14 cellular contexts compared by ENCODE assay signal in the genomic region with DNA sequence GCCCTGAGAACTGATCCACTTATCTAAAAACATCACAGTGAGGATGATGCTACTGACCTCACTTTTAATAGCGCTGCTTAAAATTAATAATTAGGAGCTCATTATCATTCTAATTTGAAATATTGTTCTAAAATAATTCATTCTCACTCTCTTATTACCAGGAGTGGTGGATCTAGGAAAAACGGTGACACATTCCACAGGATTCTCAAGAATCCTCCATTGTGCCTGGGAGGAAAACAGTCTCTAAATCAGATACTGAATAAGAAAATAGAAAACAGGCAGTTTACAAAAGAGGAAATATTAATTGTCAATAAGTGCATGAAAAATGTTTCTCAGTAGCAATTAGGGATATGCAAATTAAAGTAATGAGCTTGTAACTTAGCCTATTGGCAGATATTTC.
"Had no signal": no experiment of that assay in that cellular context is flagged by ENCODE, and none has a peak within 500 bp of the region (broad histone marks: within the 10 kb centered on the region; RNA-seq: fewer than 3 reads in every experiment).

No MANE protein-coding gene starts in this region.

- H3K27ac ChIP-seq: adrenal gland, vagina had no signal

- H3K36me3 Mint-ChIP-seq: natural killer cell treated with Interleukin-12 subunit alpha and Interleukin-12 subunit beta and Interleukin-15 and Interleukin-18, amount 100 ng/mL, for 72 hours had no signal

- DNase-seq: activated B cell treated with CpG ODN at 0.5 μM for 24 hours; activated CD4-positive, alpha-beta T cell treated with anti-CD3 and anti-CD28 coated beads, Interleukin-2, amount 10 ng/mL, durations not matched to agents 7 days and 5 days; activated naive CD4-positive, alpha-beta T cell treated with anti-CD3 and anti-CD28 coated beads, Interleukin-2, amount 50 U/mL, for 16 hours; activated T-cell treated with anti-CD3 and anti-CD28 coated beads, Interleukin-2, amount 50 U/mL, for 1 hour; adrenal gland; dermis blood vessel endothelial cell; left colon; mucosa of descending colon; occipital lobe; stimulated activated CD4-positive, alpha-beta T cell treated with anti-CD3 and anti-CD28 coated beads, Interleukin-15, amount 100 ng/mL, for 24 hours; stimulated activated CD4-positive, alpha-beta T cell treated with anti-CD3 and anti-CD28 coated beads, Interleukin-4, amount 100 ng/mL, for 24 hours; T-helper 1 cell had no signal

- H3K9me3 ChIP-seq: adrenal gland, mucosa of descending colon, vagina had no signal

- H3K4me1 Mint-ChIP-seq: activated B cell treated with CpG ODN at 0.5 μM for 24 hours; activated CD4-positive, alpha-beta T cell treated with anti-CD3 and anti-CD28 coated beads, Interleukin-2, amount 10 ng/mL, durations not matched to agents 7 days and 5 days had no signal

- H3K27me3 Mint-ChIP-seq: activated B cell treated with CpG ODN at 0.5 μM for 24 hours; activated CD4-positive, alpha-beta T cell treated with anti-CD3 and anti-CD28 coated beads, Interleukin-2, amount 10 ng/mL, durations not matched to agents 7 days and 5 days; natural killer cell treated with Interleukin-12 subunit alpha and Interleukin-12 subunit beta and Interleukin-15 and Interleukin-18, amount 100 ng/mL, for 72 hours had no signal

- H3K4me3 Mint-ChIP-seq: activated B cell treated with CpG ODN at 0.5 μM for 24 hours; activated CD4-positive, alpha-beta T cell treated with anti-CD3 and anti-CD28 coated beads, Interleukin-2, amount 10 ng/mL, durations not matched to agents 7 days and 5 days; natural killer cell treated with Interleukin-12 subunit alpha and Interleukin-12 subunit beta and Interleukin-15 and Interleukin-18, amount 100 ng/mL, for 72 hours had no signal

- H3K36me3 ChIP-seq: adrenal gland, vagina had no signal

- H3K27ac Mint-ChIP-seq: activated B cell treated with CpG ODN at 0.5 μM for 24 hours; activated CD4-positive, alpha-beta T cell treated with anti-CD3 and anti-CD28 coated beads, Interleukin-2, amount 10 ng/mL, durations not matched to agents 7 days and 5 days; natural killer cell treated with Interleukin-12 subunit alpha and Interleukin-12 subunit beta and Interleukin-15 and Interleukin-18, amount 100 ng/mL, for 72 hours had no signal

- H3K27me3 ChIP-seq: adrenal gland, vagina had no signal

- ATAC-seq: left colon; mucosa of descending colon; natural killer cell treated with Interleukin-12 subunit alpha and Interleukin-12 subunit beta and Interleukin-15 and Interleukin-18, amount 100 ng/mL, for 72 hours had no signal

- H3K9me3 Mint-ChIP-seq: activated B cell treated with CpG ODN at 0.5 μM for 24 hours had no signal

- H3K4me3 ChIP-seq: adrenal gland, mucosa of descending colon, vagina had no signal
